Comparison of ENCODE assay signal across 16 cellular contexts in the genomic region with DNA sequence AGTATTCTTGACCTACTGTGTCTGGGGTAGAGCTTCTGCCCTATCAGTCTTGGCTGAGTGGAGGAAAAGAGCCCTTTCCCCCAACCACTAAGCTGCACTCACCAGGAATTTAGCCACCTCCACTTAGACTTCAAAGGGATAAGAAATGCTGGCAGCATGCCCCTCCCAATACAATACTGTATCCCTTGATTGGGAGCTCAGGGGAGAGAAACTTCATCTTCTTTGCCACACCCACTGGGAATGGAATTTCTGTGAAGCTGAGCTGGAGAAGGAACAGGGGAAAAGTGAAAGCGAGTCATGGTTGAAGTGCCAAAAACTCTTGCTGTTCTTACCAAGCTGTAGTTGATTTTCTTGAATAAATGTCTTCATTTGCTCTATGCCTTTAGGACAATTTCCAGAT.
DNase-seq lines count a peak whose midpoint lies in the region; ATAC-seq and TF ChIP-seq lines count a peak whose summit lies in the region.
"Had no signal": no experiment of that assay in that cellular context is flagged by ENCODE, and none has a peak within 500 bp of the region (broad histone marks: within the 10 kb centered on the region; RNA-seq: fewer than 3 reads in every experiment).

No MANE protein-coding gene starts in this region.

- H3K4me1 ChIP-seq in neural progenitor cell, result peaks cover 5% of the 10 kb centered on the region
- H3K4me1 ChIP-seq: heart left ventricle, tibial nerve had no signal

- peaks cover 17% of the 10 kb centered on the region for H3K9me3 Mint-ChIP-seq in neural progenitor cell
- peaks cover 1% of the 10 kb centered on the region for H3K9me3 Mint-ChIP-seq in glutamatergic neuron (ENCODE audit: unreplicated experiment)
- H3K9me3 Mint-ChIP-seq: activated naive CD4-positive, alpha-beta T cell treated with anti-CD3 and anti-CD28 coated beads, Interleukin-2, amount 10 ng/mL, durations not matched to agents 7 days and 5 days; natural killer cell had no signal

- H2AFZ ChIP-seq in neural progenitor cell (replicated peaks), result no peak overlapping the region

- no peaks in the 10 kb centered on the region for H3K79me2 ChIP-seq in neural progenitor cell (ENCODE audit: low read depth)

- peaks cover 5% of the 10 kb centered on the region for H3K4me1 Mint-ChIP-seq in neural progenitor cell
- H3K4me1 Mint-ChIP-seq in glutamatergic neuron (ENCODE audit: low read depth, unreplicated experiment), result no peaks in the 10 kb centered on the region
- H3K4me1 Mint-ChIP-seq: activated naive CD4-positive, alpha-beta T cell treated with anti-CD3 and anti-CD28 coated beads, Interleukin-2, amount 10 ng/mL, durations not matched to agents 7 days and 5 days; natural killer cell had no signal

- ATAC-seq in HG03432 (IDR thresholded peaks at IDR 0.05; ENCODE audit: unreplicated experiment) (no peak), GM19455 (IDR thresholded peaks at IDR 0.05; ENCODE audit: unreplicated experiment) (no peak)
- ATAC-seq: heart left ventricle, natural killer cell had no signal

- no peaks in the 10 kb centered on the region for H3F3A ChIP-seq in neural progenitor cell (ENCODE audit: low read depth)

- no peaks in the 10 kb centered on the region for H3K27me3 Mint-ChIP-seq in neural progenitor cell (ENCODE audit: insufficient read depth, low read depth)
- H3K27me3 Mint-ChIP-seq in glutamatergic neuron (ENCODE audit: unreplicated experiment), result peaks cover 4% of the 10 kb centered on the region

- H4K20me1 ChIP-seq in neural progenitor cell (ENCODE audit: low read depth), result no peaks in the 10 kb centered on the region

- TF ChIP-seq CTCF in fibroblast of mammary gland (conservative IDR thresholded peaks at IDR 0.05; ENCODE audit: control insufficient read depth, insufficient read depth, low read depth, low read length), result no peak
- no peak for TF ChIP-seq CTCF in neural progenitor cell (IDR thresholded peaks at IDR 0.05)
- no peak for TF ChIP-seq CTCF in glutamatergic neuron (IDR thresholded peaks at IDR 0.05; ENCODE audit: partially characterized antibody, unreplicated experiment)

- no peak overlapping the region for H3K27ac ChIP-seq in neural progenitor cell
- H3K27ac ChIP-seq: heart left ventricle, tibial nerve, WERI-Rb-1 had no signal

- H3K4me3 Mint-ChIP-seq in neural progenitor cell (no peak overlapping the region), glutamatergic neuron (ENCODE audit: unreplicated experiment) (no peak overlapping the region)
- H3K4me3 Mint-ChIP-seq: activated naive CD4-positive, alpha-beta T cell treated with anti-CD3 and anti-CD28 coated beads, Interleukin-2, amount 10 ng/mL, durations not matched to agents 7 days and 5 days; natural killer cell had no signal

- DNase-seq in ELF-1 (ENCODE audit: low read depth, low spot score) (peak; percentile 29), NCI-H69 (lab: John Stamatoyannopoulos, UW) (peak; percentile 16), fibroblast of mammary gland (ENCODE audit: low read depth) (peak; percentile 38), neural progenitor cell (ENCODE audit: low spot score) (peak; percentile 4), HUDEP-2 (lab: John Stamatoyannopoulos, UW; ENCODE audit: unreplicated experiment in 76 of 76) (no peak), glutamatergic neuron (no peak)
- DNase-seq: activated naive CD4-positive, alpha-beta T cell treated with anti-CD3 and anti-CD28 coated beads, Interleukin-2, amount 10 ng/mL, durations not matched to agents 7 days and 5 days; central memory CD4-positive, alpha-beta T cell; heart left ventricle; natural killer cell; NCI-H510A; stimulated activated CD4-positive, alpha-beta T cell treated with anti-CD3 and anti-CD28 coated beads, Interleukin-2, amount 100 ng/mL, for 24 hours; WERI-Rb-1 had no signal

- H3K27me3 ChIP-seq in neural progenitor cell, result no peaks in the 10 kb centered on the region
- H3K27me3 ChIP-seq: heart left ventricle, tibial nerve had no signal

- H3K4me2 ChIP-seq in neural progenitor cell, result no peak overlapping the region

- H3K36me3 Mint-ChIP-seq in neural progenitor cell, result peaks cover 43% of the 10 kb centered on the region
- peaks cover 4% of the 10 kb centered on the region for H3K36me3 Mint-ChIP-seq in glutamatergic neuron (ENCODE audit: unreplicated experiment)
- H3K36me3 Mint-ChIP-seq: activated naive CD4-positive, alpha-beta T cell treated with anti-CD3 and anti-CD28 coated beads, Interleukin-2, amount 10 ng/mL, durations not matched to agents 7 days and 5 days; natural killer cell had no signal

- H3K27ac Mint-ChIP-seq in neural progenitor cell, result no peak overlapping the region
- no peak overlapping the region for H3K27ac Mint-ChIP-seq in glutamatergic neuron (ENCODE audit: unreplicated experiment)
- H3K27ac Mint-ChIP-seq: activated naive CD4-positive, alpha-beta T cell treated with anti-CD3 and anti-CD28 coated beads, Interleukin-2, amount 10 ng/mL, durations not matched to agents 7 days and 5 days; natural killer cell had no signal

- no peak overlapping the region for H3K9ac ChIP-seq in neural progenitor cell

- no peak overlapping the region for H3K4me3 ChIP-seq in fibroblast of mammary gland (ENCODE audit: control insufficient read depth, low read depth, low read length)
- H3K4me3 ChIP-seq in neural progenitor cell, result no peak overlapping the region
- H3K4me3 ChIP-seq: heart left ventricle, tibial nerve had no signal

- peaks cover 3% of the 10 kb centered on the region for H3K9me3 ChIP-seq in neural progenitor cell (ENCODE audit: low read depth)

- H3K36me3 ChIP-seq in neural progenitor cell, result no peaks in the 10 kb centered on the region
- H3K36me3 ChIP-seq: WERI-Rb-1 had no signal

Comparison
In these comparisons a context has a peak if more than half of its experiments do, and no peak if none do; other contexts are left out.
1. DNase-seq: peak in ELF-1 (single experiment), NCI-H69 (single experiment), fibroblast of mammary gland (single experiment) and neural progenitor cell (single experiment); none in HUDEP-2 (0 of 76) and glutamatergic neuron (single experiment).